In genomic region chr20:51631011-51631950, GRCh38 we compare ENCODE assay signal across 1 cellular context.
TF ChIP-seq lines count a peak whose summit lies in the region.

No MANE protein-coding gene starts in this region.

TF ChIP-seq in SK-N-SH, 30 proteins besides CTCF, POLR2A, EP300 and RAD21 (continued from another document):
- peak; percentile 69; the same call in 1 of the 2 replicates for TF ChIP-seq ZBTB33 (IDR thresholded peaks at IDR 0.05; ENCODE audit: borderline replicate concordance, low read depth)
- TF ChIP-seq USF2 (IDR thresholded peaks at IDR 0.05; ENCODE audit: borderline replicate concordance, low read depth, low read length): no peak
- TF ChIP-seq FOSL2 (IDR thresholded peaks at IDR 0.05; ENCODE audit: borderline replicate concordance, low read depth): peak; percentile 90
- TF ChIP-seq FOXJ3 (CRISPR knock-in tag; IDR thresholded peaks at IDR 0.05): no peak
- no peak for TF ChIP-seq CHD2 (IDR thresholded peaks at IDR 0.05; ENCODE audit: low read length, partially characterized antibody)
- peak; percentile 73 for TF ChIP-seq PBX3 (IDR thresholded peaks at IDR 0.05)
- TF ChIP-seq EZH2phosphoT487 (IDR thresholded peaks at IDR 0.05; ENCODE audit: borderline replicate concordance, low read depth): no peak
- no peak for TF ChIP-seq SMC3 (IDR thresholded peaks at IDR 0.05; ENCODE audit: low read depth, low read length)
- peak; percentile 96 for TF ChIP-seq NFIC (IDR thresholded peaks at IDR 0.05; ENCODE audit: borderline replicate concordance)
- TF ChIP-seq MAX (IDR thresholded peaks at IDR 0.05; ENCODE audit: low read depth): peak; percentile 83
- no peak for TF ChIP-seq MXI1 (IDR thresholded peaks at IDR 0.05; ENCODE audit: low read depth, low read length)
- no peak; the same call in 1 of the 2 replicates for TF ChIP-seq ELF1 (IDR thresholded peaks at IDR 0.05)
- peak; percentile 83 for TF ChIP-seq TEAD4 (IDR thresholded peaks at IDR 0.05; ENCODE audit: borderline replicate concordance, insufficient read depth)
- TF ChIP-seq NRF1 (IDR thresholded peaks at IDR 0.05; ENCODE audit: low read depth, low read length): no peak
- TF ChIP-seq RFX5 (IDR thresholded peaks at IDR 0.05; ENCODE audit: low read length): no peak
- TF ChIP-seq REST (IDR thresholded peaks at IDR 0.05; ENCODE audit: low read depth, low read length): peak; percentile 69
- no peak for TF ChIP-seq RCOR1 (IDR thresholded peaks at IDR 0.05; ENCODE audit: low read length)
- no peak for TF ChIP-seq IRF3 (IDR thresholded peaks at IDR 0.05; ENCODE audit: low read depth, low read length)
- peak; percentile 23; the same call in 1 of the 2 replicates for TF ChIP-seq TAF1 (IDR thresholded peaks at IDR 0.05; ENCODE audit: borderline replicate concordance, low read depth, low read length)
